Comparison of ENCODE assay signal across 10 cellular contexts in the genomic region with DNA sequence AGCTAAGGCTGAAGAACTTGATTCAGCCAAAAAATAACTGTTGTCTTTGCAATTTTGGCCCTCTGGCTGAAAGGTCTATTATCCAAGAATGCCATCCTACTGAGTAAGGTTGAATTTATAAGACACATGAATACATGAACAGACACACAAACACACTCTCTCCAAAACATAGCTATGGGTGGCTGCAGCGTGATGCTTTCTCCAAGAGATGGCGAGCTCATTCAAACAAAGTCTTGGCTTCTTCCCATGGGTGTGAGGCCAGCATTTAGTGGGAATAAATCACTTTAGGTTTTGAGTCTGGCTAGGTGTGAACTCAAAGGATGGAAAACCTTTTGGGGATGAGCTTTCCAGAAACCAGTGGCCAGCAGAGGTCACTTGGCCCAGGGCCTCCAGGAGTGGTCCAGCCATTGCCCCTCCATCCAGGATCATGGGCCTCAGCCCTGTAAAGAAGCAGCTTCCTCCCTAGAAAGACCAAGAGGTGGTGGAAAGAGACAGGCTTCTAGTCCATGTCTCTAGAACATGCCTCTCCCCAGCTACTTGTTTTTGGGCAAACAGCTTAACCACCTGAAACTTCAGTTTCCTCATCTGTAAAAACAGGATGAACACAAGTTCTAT. TPM values are rescaled to one million over a fixed set of nuclear protein-coding genes. Genes with fewer than 3 reads are reported as not detected.
A peak's percentile ranks its signal among the peaks of the same experiment; 100 is the strongest.
DNase-seq lines count a peak whose midpoint lies in the region; ATAC-seq and TF ChIP-seq lines count a peak whose summit lies in the region.
"Had no signal": no experiment of that assay in that cellular context is flagged by ENCODE, and none has a peak within 500 bp of the region (broad histone marks: within the 10 kb centered on the region; RNA-seq: fewer than 3 reads in every experiment).

No MANE protein-coding gene starts in this region.

- H3K4me3 ChIP-seq in epithelial cell of esophagus (ENCODE audit: low read length) = no peak overlapping the region
- no peak overlapping the region for H3K4me3 ChIP-seq in retinal pigment epithelial cell (ENCODE audit: low read length)
- no peak overlapping the region for H3K4me3 ChIP-seq in dorsolateral prefrontal cortex

- DNase-seq in NCI-H2081 (lab: John Stamatoyannopoulos, UW) (peak; percentile 16 to 45), NCI-H2081 treated with DMSO at 0.1 percent for 48 hours (lab: John Stamatoyannopoulos, UW) (no peak), NCI-H69 (lab: John Stamatoyannopoulos, UW) (peak; percentile 4), epithelial cell of esophagus (ENCODE audit: low read depth) (peak; percentile 67), retinal pigment epithelial cell (ENCODE audit: low read depth) (no peak), dorsolateral prefrontal cortex (no peak), medulla oblongata (ENCODE audit: extremely low spot score) (no peak)
- DNase-seq: activated naive CD4-positive, alpha-beta T cell treated with Interleukin-2 at 50 U/mL for 16 hours had no signal

- intact Hi-C loops in dorsolateral prefrontal cortex (cut with DNase I) = loop anchor here (10.0 kb wide), 2 partner anchors 845 to 935 kb away; no protein-coding TSS in a partner anchor

- no peak for ATAC-seq in GM19452 (IDR thresholded peaks at IDR 0.05; ENCODE audit: unreplicated experiment)

- peaks cover 0 to 26% (median 9%) of the 10 kb centered on the region in 45 donors for H3K27me3 ChIP-seq in dorsolateral prefrontal cortex

- TF ChIP-seq CTCF in epithelial cell of esophagus (IDR thresholded peaks at IDR 0.05; ENCODE audit: insufficient read depth, low read depth, low read length, missing control alignments) (peak; percentile 84), retinal pigment epithelial cell (conservative IDR thresholded peaks at IDR 0.05; ENCODE audit: low read depth, low read length) (peak; percentile 75), dorsolateral prefrontal cortex (IDR thresholded peaks at IDR 0.05 in 54 of 56, conservative IDR thresholded peaks at IDR 0.05 in 2 of 56; ENCODE audit: low read depth in 1 of 56, partially characterized antibody in 56 of 56) (no peak)

- H3K27ac ChIP-seq in dorsolateral prefrontal cortex = no peak overlapping the region

RNA-seq across cellular contexts. Expression of a gene that starts 11.0 kb away (rescaled TPM):
- total RNA-seq in dorsolateral prefrontal cortex = 10 to 100 TPM in 2 of 120 experiments, 1 to 10 TPM in 62, under 1 TPM in 52, not detected in 4; 0.20 to 10.9 (median 1.1) TPM
- total RNA-seq: B cell had no signal

Comparison
In these comparisons a context has a peak if more than half of its experiments do, and no peak if none do; other contexts are left out.
1. DNase-seq: peak in NCI-H2081 (2 of 2), NCI-H69 (single experiment) and epithelial cell of esophagus (single experiment); none in NCI-H2081 treated with DMSO at 0.1 percent for 48 hours (single experiment), retinal pigment epithelial cell (single experiment), dorsolateral prefrontal cortex (0 of 10) and medulla oblongata (single experiment).
2. CTCF ChIP-seq: peak in epithelial cell of esophagus (single experiment) and retinal pigment epithelial cell (single experiment); none in dorsolateral prefrontal cortex (0 of 56).